35 cellular contexts compared by ENCODE assay signal in genomic region chr19:48530770-48531169, GRCh38. TPM values are rescaled to one million over a fixed set of nuclear protein-coding genes. Genes with fewer than 3 reads are reported as not detected.
"Had no signal": no experiment of that assay in that cellular context is flagged by ENCODE, and none has a peak within 500 bp of the region (broad histone marks: within the 10 kb centered on the region; RNA-seq: fewer than 3 reads in every experiment).

No MANE protein-coding gene starts in this region.

- H3K27ac Mint-ChIP-seq: activated CD4-positive, alpha-beta memory T cell treated with anti-CD3 and anti-CD28 coated beads, Interleukin-2, amount 10 ng/mL, durations not matched to agents 7 days and 5 days; activated CD4-positive, alpha-beta T cell treated with anti-CD3 and anti-CD28 coated beads, Interleukin-2, amount 10 ng/mL, durations not matched to agents 7 days and 5 days; activated naive CD8-positive, alpha-beta T cell; activated T-cell treated with anti-CD3 and anti-CD28 coated beads, Interleukin-2, amount 50 U/mL, for 24 hours; activated T-helper 17 cell treated with anti-CD3 and anti-CD28 coated beads, Interleukin-2, amount 50 U/mL, for 72 hours; dendritic cell treated with granulocyte-macrophage colony-stimulating factor and Interleukin-4, amounts not matched to agents 40 ng/mL and 50 ng/mL, for 4 days; endodermal cell; T-helper 17 cell; T-helper 2 cell treated with Interferon-gamma antibody and Interleukin-4, amounts not matched to agents 5 μg/mL and 100 μg/mL, for 36 hours; WTC11 had no signal

- H3K36me3 ChIP-seq: brain microvascular endothelial cell, heart right ventricle had no signal

- ATAC-seq: activated T-helper 17 cell treated with anti-CD3 and anti-CD28 coated beads, Interleukin-2, amount 50 U/mL, for 72 hours; esophagus mucosa; heart right ventricle; T-helper 17 cell; WTC11 had no signal

- H3K27me3 Mint-ChIP-seq: activated CD4-positive, alpha-beta memory T cell treated with anti-CD3 and anti-CD28 coated beads, Interleukin-2, amount 10 ng/mL, durations not matched to agents 7 days and 5 days; activated CD4-positive, alpha-beta T cell treated with anti-CD3 and anti-CD28 coated beads, Interleukin-2, amount 10 ng/mL, durations not matched to agents 7 days and 5 days had no signal

- H3K4me3 Mint-ChIP-seq: activated CD4-positive, alpha-beta memory T cell treated with anti-CD3 and anti-CD28 coated beads, Interleukin-2, amount 10 ng/mL, durations not matched to agents 7 days and 5 days; activated CD4-positive, alpha-beta T cell treated with anti-CD3 and anti-CD28 coated beads, Interleukin-2, amount 10 ng/mL, durations not matched to agents 7 days and 5 days; activated naive CD8-positive, alpha-beta T cell; activated T-cell treated with anti-CD3 and anti-CD28 coated beads, Interleukin-2, amount 50 U/mL, for 24 hours; activated T-helper 17 cell treated with anti-CD3 and anti-CD28 coated beads, Interleukin-2, amount 50 U/mL, for 72 hours; central memory CD8-positive, alpha-beta T cell; dendritic cell treated with granulocyte-macrophage colony-stimulating factor and Interleukin-4, amounts not matched to agents 40 ng/mL and 50 ng/mL, for 4 days; endodermal cell; T-helper 17 cell; T-helper 2 cell treated with Interferon-gamma antibody and Interleukin-4, amounts not matched to agents 5 μg/mL and 100 μg/mL, for 36 hours; WTC11 had no signal

- H3K4me3 ChIP-seq: coronary artery, dorsolateral prefrontal cortex, heart right ventricle had no signal

- H3K27ac ChIP-seq: brain microvascular endothelial cell, coronary artery, dorsolateral prefrontal cortex, heart right ventricle had no signal

- DNase-seq: activated CD4-positive, alpha-beta memory T cell treated with anti-CD3 and anti-CD28 coated beads, Interleukin-2, amount 10 ng/mL, durations not matched to agents 7 days and 5 days; activated CD4-positive, alpha-beta T cell treated with anti-CD3 and anti-CD28 coated beads for 1 hour; activated CD4-positive, alpha-beta T cell treated with anti-CD3 and anti-CD28 coated beads for 4 hours; activated CD4-positive, alpha-beta T cell treated with anti-CD3 and anti-CD28 coated beads, Interleukin-2, amount 10 ng/mL, durations not matched to agents 7 days and 5 days; activated CD4-positive, alpha-beta T cell treated with anti-CD3 and anti-CD28 coated beads, Interleukin-2, amount 50 U/mL, for 4 hours; activated CD8-positive, alpha-beta memory T cell treated with anti-CD3 and anti-CD28 coated beads, Interleukin-2, amount 50 U/mL, for 48 hours; activated effector memory CD4-positive, alpha-beta T cell treated with Interleukin-2 at 50 U/mL for 16 hours; activated gamma-delta T cell treated with Interleukin-2 at 50 U/mL for 16 hours; activated naive CD4-positive, alpha-beta T cell treated with anti-CD3 and anti-CD28 coated beads, Interleukin-2, amount 50 U/mL, for 16 hours; activated naive CD4-positive, alpha-beta T cell treated with Interleukin-2 at 50 U/mL for 16 hours; activated T-cell treated with anti-CD3 and anti-CD28 coated beads for 4 hours; activated T-cell treated with anti-CD3 and anti-CD28 coated beads, Interleukin-2, amount 50 U/mL, for 24 hours; amniotic stem cell; anterior cingulate cortex; brain microvascular endothelial cell; dorsolateral prefrontal cortex; effector memory CD4-positive, alpha-beta T cell; endodermal cell; heart right ventricle; T-helper 1 cell; T-helper 17 cell; T1000 had no signal

- H3K4me1 Mint-ChIP-seq: activated CD4-positive, alpha-beta memory T cell treated with anti-CD3 and anti-CD28 coated beads, Interleukin-2, amount 10 ng/mL, durations not matched to agents 7 days and 5 days; activated CD4-positive, alpha-beta T cell treated with anti-CD3 and anti-CD28 coated beads, Interleukin-2, amount 10 ng/mL, durations not matched to agents 7 days and 5 days; activated T-helper 17 cell treated with anti-CD3 and anti-CD28 coated beads, Interleukin-2, amount 50 U/mL, for 72 hours; central memory CD8-positive, alpha-beta T cell; endodermal cell; T-helper 17 cell had no signal

- H3K27me3 ChIP-seq: brain microvascular endothelial cell had no signal

- H3K4me1 ChIP-seq: heart right ventricle had no signal

- FAIRE-seq: astrocyte, bronchial epithelial cell, frontal cortex had no signal

RNA-seq across cellular contexts. Expression of gene SULT2B1, which starts 21.2 kb away (rescaled TPM):
- total RNA-seq: activated CD4-positive, alpha-beta memory T cell treated with anti-CD3 and anti-CD28 coated beads, Interleukin-2, amount 10 ng/mL, durations not matched to agents 7 days and 5 days; activated T-helper 17 cell treated with anti-CD3 and anti-CD28 coated beads, Interleukin-2, amount 50 U/mL, for 72 hours; astrocyte; cerebellum; epithelial cell of proximal tubule; T-helper 17 cell had no signal
